In the genomic region with DNA sequence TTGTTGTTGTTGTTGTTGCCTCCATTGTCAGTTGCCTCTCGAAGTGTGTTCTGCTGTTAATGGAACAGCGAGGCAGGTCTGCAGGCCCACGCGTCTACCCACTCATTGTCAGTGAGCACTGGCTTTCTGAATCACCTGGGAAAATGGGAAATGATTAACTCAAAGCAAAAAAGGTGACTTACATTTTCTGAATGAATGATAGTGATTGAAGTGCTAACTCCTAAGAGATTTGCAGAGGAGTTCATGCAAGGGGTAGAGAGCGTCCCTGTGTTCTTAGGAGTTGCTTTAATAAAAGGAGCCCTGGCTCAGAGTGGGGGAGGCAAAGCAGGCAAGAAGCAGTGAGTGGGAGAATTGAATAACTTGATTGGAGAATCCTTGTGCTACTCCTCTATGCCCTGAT, we compare ENCODE assay signal across 15 cellular contexts.
"Had no signal": no experiment of that assay in that cellular context is flagged by ENCODE, and none has a peak within 500 bp of the region (broad histone marks: within the 10 kb centered on the region; RNA-seq: fewer than 3 reads in every experiment).

No MANE protein-coding gene starts in this region.

- H3K4me1 ChIP-seq: foreskin keratinocyte had no signal

- H2AFZ ChIP-seq: hepatocyte had no signal

- DNase-seq: effector CD4-positive, alpha-beta T cell; endodermal cell; erythroblast; foreskin keratinocyte; mammary epithelial cell; naive thymus-derived CD4-positive, alpha-beta T cell; nephron progenitor cell; psoas muscle; sigmoid colon; stimulated activated naive CD4-positive, alpha-beta T cell treated with Interleukin-2 at 50 U/mL for 16 hours; trophoblast cell had no signal

- H3K36me3 ChIP-seq: right atrium auricular region, sigmoid colon had no signal

- H3K4me2 ChIP-seq: hepatocyte had no signal

- H3K79me2 ChIP-seq: hepatocyte had no signal

- H3K27me3 ChIP-seq: hepatocyte, right atrium auricular region, sigmoid colon had no signal

- H3K27ac ChIP-seq: coronary artery, foreskin keratinocyte, hepatocyte, psoas muscle, right atrium auricular region, sigmoid colon, skin epidermis had no signal

- H3K4me3 ChIP-seq: coronary artery, hepatocyte, psoas muscle, right atrium auricular region, sigmoid colon, skin epidermis had no signal
